In genomic region chr3:20185733-20186599, GRCh38 we compare ENCODE assay signal across 8 cellular contexts. TPM values are rescaled to one million over a fixed set of nuclear protein-coding genes. Genes with fewer than 3 reads are reported as not detected.
DNase-seq lines count a peak whose midpoint lies in the region; ATAC-seq and TF ChIP-seq lines count a peak whose summit lies in the region.

Gene SGO1, minus strand, starts transcription at chr3:20186206. Its CDS starts 2,179 bp downstream, at chr3:20184027.

- H3K27ac ChIP-seq in esophagus muscularis mucosa (replicated peaks in 1 of 4) (peak within 1 kb of the TSS; percentile 88 to 94 (median 89)), muscle layer of colon (ENCODE audit: low read depth, low read length) (peak within 1 kb of the TSS; percentile 85)

- H3K4me1 ChIP-seq in esophagus muscularis mucosa (peaks cover 16 to 22% (median 19%) of the 10 kb centered on the region in 4 donors), muscle layer of colon (ENCODE audit: insufficient read depth, low read length) (peaks cover 4% of the 10 kb centered on the region)

- H3K4me3 Mint-ChIP-seq in activated T-cell treated with anti-CD3 and anti-CD28 coated beads, Interleukin-2, amount 50 U/mL, for 24 hours = no peak within 1 kb of the TSS

- ATAC-seq in GM21723 (IDR thresholded peaks at IDR 0.05; ENCODE audit: unreplicated experiment) = peak; percentile 95

- DNase-seq in DMS53 treated with DMSO at 0.1 percent for 48 hours (lab: John Stamatoyannopoulos, UW; ENCODE audit: unreplicated experiment) = peak; percentile 63
- DNase-seq in KG1 (lab: John Stamatoyannopoulos, UW) = peak; percentile 94
- DNase-seq in activated T-cell treated with anti-CD3 and anti-CD28 coated beads, Interleukin-2, amount 50 U/mL, for 24 hours = peak; percentile 100
- peak; percentile 100 for DNase-seq in esophagus muscularis mucosa (ENCODE audit: extremely low spot score)
- DNase-seq in stimulated activated CD8-positive, alpha-beta memory T cell treated with anti-CD3 and anti-CD28 coated beads, Interleukin-7, amount 100 ng/mL, for 24 hours (ENCODE audit: low read depth) = peak; percentile 100

- TF ChIP-seq CTCF in esophagus muscularis mucosa (IDR thresholded peaks at IDR 0.05) = peak in 1 of 3 experiments; percentile 35

- intact Hi-C loops in esophagus muscularis mucosa (cut with DNase I) = loop anchor here (2.0 to 5.0 kb wide), 2 partner anchors 144 to 239 kb away; partner anchors contain the start of genes KAT2B and RAB5A

- no peaks in the 10 kb centered on the region for H3K27me3 ChIP-seq in esophagus muscularis mucosa
- H3K27me3 ChIP-seq in muscle layer of colon (ENCODE audit: control insufficient read depth in 1 of 2, insufficient read depth in 2 of 2, low read length in 2 of 2) = no peaks in the 10 kb centered on the region

- peaks cover 2% of the 10 kb centered on the region for H3K4me1 Mint-ChIP-seq in activated T-cell treated with anti-CD3 and anti-CD28 coated beads, Interleukin-2, amount 50 U/mL, for 24 hours (ENCODE audit: low read depth)

- H3K9me3 ChIP-seq in esophagus muscularis mucosa (no peaks in the 10 kb centered on the region), muscle layer of colon (ENCODE audit: low read length) (no peaks in the 10 kb centered on the region)

- no peak for TF ChIP-seq EP300 in esophagus muscularis mucosa (IDR thresholded peaks at IDR 0.05)

- H3K27me3 Mint-ChIP-seq in activated T-cell treated with anti-CD3 and anti-CD28 coated beads, Interleukin-2, amount 50 U/mL, for 24 hours = no peaks in the 10 kb centered on the region

- WGBS in esophagus muscularis mucosa = 1% methylated on average over 37 of the region's 64 CpGs

- no peak within 1 kb of the TSS for H3K27ac Mint-ChIP-seq in activated T-cell treated with anti-CD3 and anti-CD28 coated beads, Interleukin-2, amount 50 U/mL, for 24 hours

- peak within 1 kb of the TSS; percentile 90 for H3K9ac ChIP-seq in muscle layer of colon (ENCODE audit: low read length)

- TF ChIP-seq POLR2A in esophagus muscularis mucosa (IDR thresholded peaks at IDR 0.05; ENCODE audit: low read depth) = peak; percentile 68

- H3K36me3 Mint-ChIP-seq in activated T-cell treated with anti-CD3 and anti-CD28 coated beads, Interleukin-2, amount 50 U/mL, for 24 hours (ENCODE audit: low read depth) = peaks cover 25% of the 10 kb centered on the region

- H3K9me3 Mint-ChIP-seq in activated T-cell treated with anti-CD3 and anti-CD28 coated beads, Interleukin-2, amount 50 U/mL, for 24 hours = no peaks in the 10 kb centered on the region

- no peaks in the 10 kb centered on the region for H3K36me3 ChIP-seq in esophagus muscularis mucosa
- H3K36me3 ChIP-seq in muscle layer of colon (ENCODE audit: insufficient read depth, low read length) = no peaks in the 10 kb centered on the region

- H3K4me3 ChIP-seq in esophagus muscularis mucosa (peak within 1 kb of the TSS; percentile 70 to 78 (median 72)), muscle layer of colon (ENCODE audit: low read depth in 1 of 2, low read length in 2 of 2) (peak within 1 kb of the TSS; percentile 45 to 89)

TF ChIP-seq in PFSK-1, 5 proteins besides CTCF, POLR2A, EP300 and RAD21:
- TF ChIP-seq TAF1 (IDR thresholded peaks at IDR 0.05; ENCODE audit: borderline replicate concordance, insufficient read depth, low read length) (peak; percentile 85; the same call in 1 of the 2 replicates), SIN3A (IDR thresholded peaks at IDR 0.05; ENCODE audit: borderline replicate concordance, insufficient read depth, low read length) (peak; percentile 40), FOXP2 (optimal IDR thresholded peaks at IDR 0.05; ENCODE audit: borderline replicate concordance, extremely low read depth, extremely low read length, insufficient read depth) (peak; percentile 89), REST (IDR thresholded peaks at IDR 0.05; ENCODE audit: insufficient read depth in 1 of 2, low read depth in 2 of 2, low read length in 2 of 2) (no peak), POLR2AphosphoS5 (IDR thresholded peaks at IDR 0.05; ENCODE audit: low read depth, low read length) (peak; percentile 83)

RNA-seq across cellular contexts. Expression of gene SGO1, which starts in this region (rescaled TPM):
- polyA plus RNA-seq in PFSK-1 (2012; ENCODE audit: insufficient read length, low read depth) = 5.4 TPM
- under 1 TPM in 1 of 4 donors, not detected in 3; 0.34 TPM for total RNA-seq in esophagus muscularis mucosa

Comparison
In these comparisons a context has a peak if more than half of its experiments do, and no peak if none do; other contexts are left out.
1. Peak in every context shown above with its lines: DNase-seq, ATAC-seq, H3K4me3 ChIP-seq and H3K27ac ChIP-seq.
2. Peak in DNase-seq, H3K4me3 ChIP-seq and H3K27ac ChIP-seq in esophagus muscularis mucosa; RNA of the gene not detected or under 1 TPM.